In genomic region chr1:62530516-62531154, GRCh38 we compare ENCODE assay signal across 8 cellular contexts.
DNase-seq lines count a peak whose midpoint lies in the region; TF ChIP-seq lines count a peak whose summit lies in the region.

No MANE protein-coding gene starts in this region.

- no TSS peak for BruUV-seq in A673 (replicated peaks; lab: Mats Ljungman, UMichigan)

- DNase-seq in A673 (ENCODE audit: low spot score) (peak; percentile 37), HFFc6 (peak; percentile 19), anterior cingulate cortex (lab: John Stamatoyannopoulos, UW) (peak in 42 of 58 donors; percentile 0 to 51 (median 12)), iPS DF 4.7 (ENCODE audit: extremely low read depth, low spot score) (peak; percentile 53), tibial artery (peak in 1 of 2 donors; percentile 24), NCI-H524 treated with DMSO at 0.1 percent for 48 hours (lab: John Stamatoyannopoulos, UW) (no peak), OCI-M2 (lab: John Stamatoyannopoulos, UW; ENCODE audit: unreplicated experiment) (no peak), HK-2 (ENCODE audit: unreplicated experiment) (no peak)

- no peak overlapping the region for H3K4me3 Mint-ChIP-seq in HFFc6

- intact Hi-C loops in A673 (cut with micrococcal nuclease; ENCODE audit: unreplicated experiment) (loop anchor here (1.0 kb wide), 1 partner anchor 216 kb away; no protein-coding TSS in a partner anchor), tibial artery (cut with DNase I; ENCODE audit: low total_unique reads) (loop anchor here (10.0 kb wide), 1 partner anchor 214 kb away; no protein-coding TSS in a partner anchor)

- no peaks in the 10 kb centered on the region for H3K9me3 ChIP-seq in A673 (ENCODE audit: low read depth, low read length, poor library complexity, severe bottlenecking)
- no peaks in the 10 kb centered on the region for H3K9me3 ChIP-seq in tibial artery

- H3K27me3 Mint-ChIP-seq in HFFc6 (ENCODE audit: insufficient read depth), result no peaks in the 10 kb centered on the region; the same call in 1 of the 2 replicates

- peak; percentile 60 for TF ChIP-seq CTCF in A673 (conservative IDR thresholded peaks at IDR 0.05; ENCODE audit: low read depth, low read length)
- peak; percentile 63; the same call in 1 of the 2 replicates for TF ChIP-seq CTCF in HFFc6 (IDR thresholded peaks at IDR 0.05)
- TF ChIP-seq CTCF in tibial artery (IDR thresholded peaks at IDR 0.05), result peak; percentile 47 to 62

- CTCF ChIA-PET in A673 (lab: Charles Lee), result interaction anchor here (2.0 kb wide), 1 partner anchor 216 kb away, joined by 10 read pairs; no protein-coding TSS in a partner anchor

- H3K36me3 ChIP-seq in A673 (ENCODE audit: insufficient read depth, low read length, poor library complexity, severe bottlenecking) (no peaks in the 10 kb centered on the region), tibial artery (peaks cover 16 to 49% (median 34%) of the 10 kb centered on the region in 3 donors)

- H3K4me1 ChIP-seq in A673 (ENCODE audit: insufficient read depth, low read length, poor library complexity, severe bottlenecking) (no peaks in the 10 kb centered on the region), tibial artery (no peaks in the 10 kb centered on the region)

- no peak overlapping the region for H3K27ac Mint-ChIP-seq in HFFc6

- H3K4me3 ChIP-seq in A673 (ENCODE audit: low read depth, low read length, poor library complexity, severe bottlenecking), result no peak overlapping the region
- no peak overlapping the region for H3K4me3 ChIP-seq in tibial artery

- no peaks in the 10 kb centered on the region for H3K4me1 Mint-ChIP-seq in HFFc6 (ENCODE audit: low read depth)

- peaks cover 6% of the 10 kb centered on the region; the same call in 1 of the 2 replicates for H3K36me3 Mint-ChIP-seq in HFFc6 (ENCODE audit: low read depth)

- no peak overlapping the region for H3K27ac ChIP-seq in A673 (ENCODE audit: low read depth, low read length, poor library complexity, severe bottlenecking)
- H3K27ac ChIP-seq in tibial artery, result no peak overlapping the region

- no peaks in the 10 kb centered on the region for H3K27me3 ChIP-seq in A673 (replicated peaks; ENCODE audit: insufficient read depth, low read depth, low read length, poor library complexity)
- no peaks in the 10 kb centered on the region for H3K27me3 ChIP-seq in tibial artery

- POLR2A ChIA-PET in A673 (lab: Charles Lee; ENCODE audit: low non-redundant PET), result no interaction called here

- H3K9me3 Mint-ChIP-seq in HFFc6, result no peaks in the 10 kb centered on the region

Comparison
In these comparisons a context has a peak if more than half of its experiments do, and no peak if none do; other contexts are left out.
1. DNase-seq: peak in A673 (single experiment), HFFc6 (single experiment), anterior cingulate cortex (42 of 58) and iPS DF 4.7 (single experiment); none in NCI-H524 treated with DMSO at 0.1 percent for 48 hours (single experiment), OCI-M2 (single experiment) and HK-2 (single experiment).
2. Peak in every context shown above with its lines, with median percentiles within 50 percentile points of each other: CTCF ChIP-seq.